In the genomic region with DNA sequence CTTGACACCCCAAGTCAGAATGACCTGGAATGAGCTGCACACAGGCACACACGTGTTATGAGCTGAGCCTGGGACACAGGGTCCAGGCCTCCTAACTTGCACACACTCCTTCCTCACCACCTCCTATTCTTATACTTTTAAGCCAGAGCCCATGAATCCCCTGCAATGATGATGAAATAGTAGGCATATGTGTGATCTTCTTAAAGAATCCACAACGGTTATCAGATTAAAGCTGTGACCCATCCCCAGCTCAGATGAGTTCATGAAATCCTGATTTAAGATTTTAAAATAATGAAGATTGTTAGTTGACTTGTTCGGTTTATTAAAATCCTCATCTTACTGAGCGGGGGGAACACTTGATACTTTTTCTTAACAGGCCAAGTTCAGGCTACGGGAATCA, we compare ENCODE assay signal across 23 cellular contexts. TPM values are rescaled to one million over a fixed set of nuclear protein-coding genes. Genes with fewer than 3 reads are reported as not detected.
A peak's percentile ranks its signal among the peaks of the same experiment; 100 is the strongest.
DNase-seq lines count a peak whose midpoint lies in the region; ATAC-seq, FAIRE-seq and TF ChIP-seq lines count a peak whose summit lies in the region.
"Had no signal": no experiment of that assay in that cellular context is flagged by ENCODE, and none has a peak within 500 bp of the region (broad histone marks: within the 10 kb centered on the region; RNA-seq: fewer than 3 reads in every experiment).

No MANE protein-coding gene starts in this region.

- H3K9me1 ChIP-seq in K562 (ENCODE audit: control insufficient read depth, insufficient read depth, low read length): no peaks in the 10 kb centered on the region

- H3K9me3 Mint-ChIP-seq in stimulated activated naive CD8-positive, alpha-beta T cell treated with anti-CD3 and anti-CD28 coated beads, Interleukin-15, amount 100 ng/mL, for 72 hours: no peaks in the 10 kb centered on the region
- H3K9me3 Mint-ChIP-seq: nephron, type B pancreatic cell, WTC11 had no signal

- no peak overlapping the region for H3K4me2 ChIP-seq in K562 (ENCODE audit: insufficient read depth, low read length)

- no peak overlapping the region for H2AFZ ChIP-seq in K562 (ENCODE audit: low read depth, low read length)
- H2AFZ ChIP-seq: parathyroid adenoma had no signal

- no peak for TF ChIP-seq POLR2A in K562 (conservative IDR thresholded peaks at IDR 0.05)

- no peak for FAIRE-seq in K562 (lab: Jason Lieb, UNC)
- FAIRE-seq: frontal cortex had no signal

- H3K9me3 ChIP-seq in cardiac muscle cell (ENCODE audit: low read depth) (no peaks in the 10 kb centered on the region), RWPE2 (ENCODE audit: severe bottlenecking) (no peaks in the 10 kb centered on the region), K562 (replicated peaks; ENCODE audit: control insufficient read depth, insufficient read depth, low read depth, low read length) (no peaks in the 10 kb centered on the region)
- H3K9me3 ChIP-seq: mucosa of descending colon, Peyer's patch, right atrium auricular region had no signal

- H3K27ac ChIP-seq in cardiac muscle cell: peak overlapping the region; percentile 77
- peak overlapping the region; percentile 2 for H3K27ac ChIP-seq in RWPE2 (ENCODE audit: poor library complexity, severe bottlenecking)
- no peak overlapping the region for H3K27ac ChIP-seq in K562 (ENCODE audit: extremely low read depth, low read depth, low read length)
- H3K27ac ChIP-seq: parathyroid adenoma, Peyer's patch, right atrium auricular region had no signal

- ATAC-seq in left ventricle myocardium superior: no peak
- ATAC-seq in RWPE2 (ENCODE audit: low read depth): no peak
- ATAC-seq in K562: no peak
- no peak for ATAC-seq in stimulated activated naive CD8-positive, alpha-beta T cell treated with anti-CD3 and anti-CD28 coated beads, Interleukin-15, amount 100 ng/mL, for 72 hours
- ATAC-seq: mucosa of descending colon, WTC11 had no signal

- H3K4me1 ChIP-seq in cardiac muscle cell (ENCODE audit: low read depth): no peaks in the 10 kb centered on the region
- H3K4me1 ChIP-seq in RWPE2 (ENCODE audit: insufficient read depth, poor library complexity, severe bottlenecking): peaks cover 16% of the 10 kb centered on the region
- H3K4me1 ChIP-seq in K562 (replicated peaks in 1 of 2; ENCODE audit: control insufficient read depth in 2 of 2, insufficient read depth in 2 of 2, low read length in 2 of 2): peaks cover 0 to 4% of the 10 kb centered on the region in 2 experiments; a peak in 1 of 5 replicates
- H3K4me1 ChIP-seq: parathyroid adenoma, Peyer's patch had no signal

- no peak for TF ChIP-seq CTCF in cardiac muscle cell (IDR thresholded peaks at IDR 0.05; ENCODE audit: low read depth, low read length)
- no peak for TF ChIP-seq CTCF in RWPE2 (IDR thresholded peaks at IDR 0.05; ENCODE audit: poor library complexity, severe bottlenecking)
- no peak for TF ChIP-seq CTCF in K562 (IDR thresholded peaks at IDR 0.05 in 2 of 3, conservative IDR thresholded peaks at IDR 0.05 in 1 of 3; ENCODE audit: insufficient read depth in 2 of 3, low read depth in 1 of 3, low read length in 3 of 3)
- no peak for TF ChIP-seq CTCF in GM20000 (IDR thresholded peaks at IDR 0.05; ENCODE audit: extremely low read depth, missing control alignments)

- no peak overlapping the region for H3K4me3 Mint-ChIP-seq in stimulated activated naive CD8-positive, alpha-beta T cell treated with anti-CD3 and anti-CD28 coated beads, Interleukin-15, amount 100 ng/mL, for 72 hours
- H3K4me3 Mint-ChIP-seq: nephron, type B pancreatic cell, WTC11 had no signal

- H3K9ac ChIP-seq in K562 (ENCODE audit: insufficient read depth in 1 of 2, low read depth in 2 of 2, low read length in 2 of 2): no peak overlapping the region
- H3K9ac ChIP-seq: parathyroid adenoma had no signal

- H4K20me1 ChIP-seq in K562 (replicated peaks; ENCODE audit: control insufficient read depth, insufficient read depth, low read length): no peaks in the 10 kb centered on the region

- 80% methylated on average over 5 of the region's 5 CpGs for WGBS in K562 (ENCODE audit: insufficient coverage, low coverage, missing lambda C conversion rate)

- intact Hi-C loops in left ventricle myocardium superior (cut with micrococcal nuclease) (no loop called here), K562 (cut with micrococcal nuclease) (no loop called here)

- no peaks in the 10 kb centered on the region for H3K27me3 Mint-ChIP-seq in stimulated activated naive CD8-positive, alpha-beta T cell treated with anti-CD3 and anti-CD28 coated beads, Interleukin-15, amount 100 ng/mL, for 72 hours
- H3K27me3 Mint-ChIP-seq: type B pancreatic cell had no signal

- H3K27me3 ChIP-seq in cardiac muscle cell (no peaks in the 10 kb centered on the region), RWPE2 (ENCODE audit: insufficient read depth, poor library complexity, severe bottlenecking) (no peaks in the 10 kb centered on the region), K562 (ENCODE audit: control insufficient read depth in 2 of 2, insufficient read depth in 2 of 2, low read length in 2 of 2) (no peaks in the 10 kb centered on the region)
- H3K27me3 ChIP-seq: Peyer's patch, right atrium auricular region had no signal

- H3K79me2 ChIP-seq in K562 (ENCODE audit: control insufficient read depth, insufficient read depth, low read length): no peaks in the 10 kb centered on the region
- H3K79me2 ChIP-seq: parathyroid adenoma had no signal

- in situ Hi-C loops in K562 (cut with MboI): no loop called here

- peak overlapping the region; percentile 54 to 88 for H3K27ac Mint-ChIP-seq in stimulated activated naive CD8-positive, alpha-beta T cell treated with anti-CD3 and anti-CD28 coated beads, Interleukin-15, amount 100 ng/mL, for 72 hours
- H3K27ac Mint-ChIP-seq: nephron, type B pancreatic cell had no signal

- no peak for DNase-seq in cardiac muscle cell (ENCODE audit: low read depth in 1 of 2, low spot score in 1 of 2)
- no peak for DNase-seq in left ventricle myocardium superior
- no peak for DNase-seq in RWPE2 (ENCODE audit: low spot score)
- DNase-seq in K562 (ENCODE audit: extremely low read depth in 1 of 4, low spot score in 3 of 4): no peak
- no peak for DNase-seq in stimulated activated naive CD8-positive, alpha-beta T cell treated with anti-CD3 and anti-CD28 coated beads, Interleukin-15, amount 100 ng/mL, for 72 hours
- DNase-seq in HEK293T (ENCODE audit: extremely low spot score): no peak
- DNase-seq in GM20000 (ENCODE audit: low spot score): no peak
- DNase-seq: activated CD8-positive, alpha-beta memory T cell treated with anti-CD3 and anti-CD28 coated beads for 24 hours; activated naive CD4-positive, alpha-beta T cell; activated T-cell treated with anti-CD3 and anti-CD28 coated beads, Interleukin-2, amount 50 U/mL, for 1 hour; amygdala; mucosa of descending colon; NCI-H2029; NCI-H526 treated with DMSO at 0.1 percent for 48 hours; Peyer's patch; SIG-M5; substantia nigra had no signal

- POLR2A ChIA-PET in K562 (lab: Yijun Ruan, JAX): interaction anchor here (0.9 to 2.1 kb wide), 4 partner anchors 10 to 39 kb away, joined by 3 to 6 read pairs (median 3); partner anchors contain the start of gene PITRM1
- POLR2A ChIA-PET in HEK293T (lab: Yijun Ruan, JAX): no interaction called here

- no peak for TF ChIP-seq RAD21 in K562 (CRISPR knock-in tag; conservative IDR thresholded peaks at IDR 0.05 in 1 of 2, IDR thresholded peaks at IDR 0.05 in 1 of 2)

- H3K4me1 Mint-ChIP-seq in stimulated activated naive CD8-positive, alpha-beta T cell treated with anti-CD3 and anti-CD28 coated beads, Interleukin-15, amount 100 ng/mL, for 72 hours: no peaks in the 10 kb centered on the region
- H3K4me1 Mint-ChIP-seq: WTC11 had no signal

- H3K4me3 ChIP-seq in cardiac muscle cell (no peak overlapping the region), RWPE2 (ENCODE audit: severe bottlenecking) (no peak overlapping the region), K562 (no peak overlapping the region)
- H3K4me3 ChIP-seq: mucosa of descending colon, Peyer's patch, right atrium auricular region had no signal

- BruUV-seq in K562 (replicated peaks; lab: Mats Ljungman, UMichigan): no TSS peak

- TF ChIP-seq EP300 in K562 (IDR thresholded peaks at IDR 0.05; ENCODE audit: low read length): no peak

- peaks cover 88% of the 10 kb centered on the region for H3K36me3 ChIP-seq in cardiac muscle cell
- H3K36me3 ChIP-seq in RWPE2 (ENCODE audit: low read depth): peaks cover 96% of the 10 kb centered on the region
- peaks cover 92% of the 10 kb centered on the region for H3K36me3 ChIP-seq in K562 (ENCODE audit: control insufficient read depth, insufficient read depth, low read length)

- CTCF ChIA-PET in K562 (lab: Yijun Ruan, JAX; ENCODE audit: low intra/inter-chr PET ratio) (interaction anchor here (0.6 kb wide), 1 partner anchor 294 kb away, joined by 3 read pairs; no protein-coding TSS in a partner anchor), HEK293T (lab: Yijun Ruan, JAX) (no interaction called here)

TF ChIP-seq in K562, 482 proteins besides CTCF, POLR2A, EP300 and RAD21 (continues in another document):
- no peak for TF ChIP-seq CEBPG (CRISPR knock-in tag; IDR thresholded peaks at IDR 0.05)
- TF ChIP-seq CEBPG (tag; conservative IDR thresholded peaks at IDR 0.05 in 1 of 2, IDR thresholded peaks at IDR 0.05 in 1 of 2): peak; percentile 30 to 32; a peak in 1 of 4 replicates

TF ChIP-seq in HEK293T, 16 proteins besides CTCF, POLR2A, EP300 and RAD21 (continues in another document):
- TF ChIP-seq LEF1 (IDR thresholded peaks at IDR 0.05; ENCODE audit: borderline replicate concordance) (no peak), HDGF (IDR thresholded peaks at IDR 0.05; ENCODE audit: borderline replicate concordance) (no peak), ARNT (IDR thresholded peaks at IDR 0.05) (no peak), SUZ12 (IDR thresholded peaks at IDR 0.05) (no peak)

RNA-seq across cellular contexts. Expression of gene PITRM1, which starts 38.6 kb away (rescaled TPM):
- total RNA-seq in cardiac muscle cell (54.3 and 59.3 TPM in 2 replicates), left ventricle myocardium superior (94.5 TPM), K562 (2014; rRNA removed) (44.0 and 48.8 TPM in 2 replicates), K562 (2014; rRNA removed; fragmentation: Illumina TruSeq; extraction: Trizol) (37.2 and 39.7 TPM in 2 replicates), K562 (2015; rRNA removed; fragmentation: Illumina TruSeq; extraction: Trizol) (43.6 and 47.2 TPM in 2 replicates), K562 (2021) (63.4 and 70.4 TPM in 2 replicates)
- polyA plus RNA-seq in cardiac muscle cell (65.0 and 86.8 TPM in 2 replicates), K562 (2011; rRNA removed) (36.9 and 47.9 TPM in 2 replicates), K562 (2014; fragmentation: Illumina TruSeq; extraction: Trizol) (60.4 and 69.6 TPM in 2 replicates), K562 (2014; fragmentation: Nextera tagmentation; extraction: Ambion mirVana) (10 to 100 TPM; 21.1 to 29.2 TPM), K562 (2014; rRNA removed) (34.2 and 35.0 TPM in 2 replicates)
- total RNA-seq in K562 (2011; cell fraction: chromatin; rRNA removed; ENCODE audit: low replicate concordance): 163 and 183 TPM in 2 replicates
- 87.5 and 88.7 TPM in 2 replicates for total RNA-seq in K562 (2011; cell fraction: nucleolus; rRNA removed)
- 91.3 and 119 TPM in 2 replicates for total RNA-seq in K562 (2011; cell fraction: nucleoplasm; rRNA removed)
- polyA plus RNA-seq in K562 (2011; cell fraction: cytosol; rRNA removed): 40.0 and 41.1 TPM in 2 replicates
- 186 and 189 TPM in 2 replicates for polyA plus RNA-seq in K562 (2011; cell fraction: nucleus; rRNA removed)
- polyA plus RNA-seq in K562 (2012): 49.8 and 55.3 TPM in 2 replicates
- polyA minus RNA-seq in K562 (2011; rRNA and poly(A)+ RNA removed): 41.6 and 42.9 TPM in 2 replicates
- polyA minus RNA-seq in K562 (2011; cell fraction: cytosol; rRNA and poly(A)+ RNA removed): 38.5 and 39.2 TPM in 2 replicates
- polyA minus RNA-seq in K562 (2011; cell fraction: nucleus; rRNA and poly(A)+ RNA removed): 48.2 and 73.2 TPM in 2 replicates
